ENCODE assay signal across 7 cellular contexts in genomic region chr6:106035655-106036054, GRCh38.
"Had no signal": no experiment of that assay in that cellular context is flagged by ENCODE, and none has a peak within 500 bp of the region (broad histone marks: within the 10 kb centered on the region; RNA-seq: fewer than 3 reads in every experiment).

No MANE protein-coding gene starts in this region.

- DNase-seq: H9, KG1 had no signal

- H3K4me3 Mint-ChIP-seq: GM23338, H9, IgD-negative memory B cell had no signal

- H3K27ac Mint-ChIP-seq: GM23338, H9, IgD-negative memory B cell had no signal

- H3K27ac ChIP-seq: HL-60 had no signal

- H2AFZ ChIP-seq: GM23338 had no signal

- ATAC-seq: GM23338 had no signal

- H3K4me1 Mint-ChIP-seq: GM23338, H9, IgD-negative memory B cell had no signal

- H3K4me2 ChIP-seq: GM23338 had no signal

- H3K4me3 ChIP-seq: GM23338 had no signal

- FAIRE-seq: H1, H54 had no signal
